ENCODE assay signal across 8 cellular contexts in the genomic region with DNA sequence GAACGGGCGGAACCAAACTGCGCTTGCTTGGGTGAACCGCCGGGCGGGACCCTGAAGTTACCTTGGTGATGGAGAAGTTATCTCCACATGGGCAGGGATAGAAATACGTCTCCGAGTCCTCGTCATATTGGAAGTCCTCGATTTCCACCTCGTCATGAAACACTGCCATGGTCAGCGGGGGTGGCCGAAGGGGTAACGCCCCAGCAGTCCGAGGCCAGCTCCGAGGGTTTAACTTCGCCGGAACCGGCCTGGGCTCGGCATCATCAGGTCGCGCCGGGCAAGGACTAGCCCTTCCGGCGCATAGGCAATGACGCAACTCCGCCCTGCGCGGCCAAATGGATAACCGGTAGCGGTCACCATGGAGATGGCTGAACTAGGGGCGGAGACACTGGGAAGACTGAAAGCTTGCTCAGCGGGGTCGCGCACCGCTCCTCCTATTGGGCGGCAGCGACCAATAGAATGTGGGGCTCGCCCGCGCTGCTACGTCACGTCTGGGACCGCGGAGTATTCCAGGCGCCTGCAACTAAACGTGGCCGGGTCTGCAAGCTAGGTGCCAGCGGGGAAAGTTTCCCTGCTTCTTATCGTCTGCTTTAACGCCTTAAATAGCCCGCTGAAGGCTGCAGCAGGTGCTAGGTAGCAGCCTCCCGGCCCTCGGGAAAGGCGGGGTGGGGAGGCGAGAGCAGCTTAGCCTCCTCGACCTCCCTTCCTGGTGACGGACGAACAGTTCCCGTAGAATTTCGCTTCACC. TPM values are rescaled to one million over a fixed set of nuclear protein-coding genes. Genes with fewer than 3 reads are reported as not detected.
DNase-seq lines count a peak whose midpoint lies in the region; ATAC-seq and TF ChIP-seq lines count a peak whose summit lies in the region.

Gene DPH3 (minus strand): TSS at position 236 of the 747 bp plus-strand sequence. CDS start 67 bp downstream, at position 169.
Gene OXNAD1 (plus strand): TSS at position 505 of the 747 bp plus-strand sequence. CDS start 5,741 bp downstream, outside the sequence.

- peak within 1 kb of the TSS; percentile 97 to 100 (median 99) for H3K4me3 Mint-ChIP-seq in CD4-positive, CD25-positive, alpha-beta regulatory T cell
- peak within 1 kb of the TSS; percentile 93 for H3K4me3 Mint-ChIP-seq in activated CD4-positive, alpha-beta memory T cell treated with anti-CD3 and anti-CD28 coated beads for 36 hours

- H3K4me1 ChIP-seq in CD4-positive, CD25-positive, alpha-beta regulatory T cell (ENCODE audit: control insufficient read depth, insufficient read depth, low read length, poor library complexity, severe bottlenecking): peaks cover 17% of the 10 kb centered on the region
- peaks cover 0 to 43% (median 5%) of the 10 kb centered on the region in 4 donors for H3K4me1 ChIP-seq in right lobe of liver

- no peaks in the 10 kb centered on the region for H3K27me3 ChIP-seq in CD4-positive, CD25-positive, alpha-beta regulatory T cell (ENCODE audit: control insufficient read depth, insufficient read depth, low read length)
- H3K27me3 ChIP-seq in dorsolateral prefrontal cortex: no peaks in the 10 kb centered on the region
- no peaks in the 10 kb centered on the region for H3K27me3 ChIP-seq in right lobe of liver

- CTCF ChIA-PET in activated CD4-positive, alpha-beta memory T cell treated with anti-CD3 and anti-CD28 coated beads for 36 hours (lab: Charles Lee): interaction anchor here (0.6 to 7.3 kb wide), 11 partner anchors 17 to 332 kb away, joined by 3 to 61 read pairs (median 5); no protein-coding TSS in a partner anchor

- TF ChIP-seq CTCF in dorsolateral prefrontal cortex (IDR thresholded peaks at IDR 0.05 in 54 of 56, conservative IDR thresholded peaks at IDR 0.05 in 2 of 56; ENCODE audit: low read depth in 1 of 56, partially characterized antibody in 56 of 56) (peak in 37 of 56 donors; percentile 6 to 65 (median 34)), right lobe of liver (IDR thresholded peaks at IDR 0.05) (peak in 1 of 4 donors; percentile 25)

- H3K27ac ChIP-seq in CD4-positive, CD25-positive, alpha-beta regulatory T cell (ENCODE audit: insufficient read depth, low read length, poor library complexity, severe bottlenecking): peak within 1 kb of the TSS; percentile 94
- peak within 1 kb of the TSS in 58 of 59 donors; percentile 34 to 92 (median 82) for H3K27ac ChIP-seq in dorsolateral prefrontal cortex
- H3K27ac ChIP-seq in right lobe of liver: peak within 1 kb of the TSS; percentile 72 to 96 (median 93)

- H3K36me3 Mint-ChIP-seq in CD4-positive, CD25-positive, alpha-beta regulatory T cell: peaks cover 6% of the 10 kb centered on the region
- H3K36me3 Mint-ChIP-seq in activated CD4-positive, alpha-beta memory T cell treated with anti-CD3 and anti-CD28 coated beads for 36 hours: peaks cover 7% of the 10 kb centered on the region

- H3K4me3 ChIP-seq in CD4-positive, CD25-positive, alpha-beta regulatory T cell (ENCODE audit: low read depth, low read length): peak within 1 kb of the TSS; percentile 96
- H3K4me3 ChIP-seq in dorsolateral prefrontal cortex (peak within 1 kb of the TSS; percentile 65 to 100 (median 89)), right lobe of liver (peak within 1 kb of the TSS; percentile 63 to 91 (median 70))

- ATAC-seq in CD4-positive, CD25-positive, alpha-beta regulatory T cell (ENCODE audit: low read depth in 2 of 2): peak; percentile 95 to 96
- ATAC-seq in GM19438 (IDR thresholded peaks at IDR 0.05; ENCODE audit: low read depth, unreplicated experiment) (peak; percentile 99), HG03575 (IDR thresholded peaks at IDR 0.05; ENCODE audit: extremely low read depth, insufficient number of reproducible peaks, low FRiP score, unreplicated experiment) (peak; percentile 92), right lobe of liver (peak; percentile 95 to 99 (median 98))

- H3K9me3 ChIP-seq in CD4-positive, CD25-positive, alpha-beta regulatory T cell (ENCODE audit: control insufficient read depth in 2 of 2, low read length in 2 of 2): no peaks in the 10 kb centered on the region
- H3K9me3 ChIP-seq in right lobe of liver: no peaks in the 10 kb centered on the region

- peak; percentile 91 for TF ChIP-seq POLR2A in right lobe of liver (IDR thresholded peaks at IDR 0.05)

- peak within 1 kb of the TSS; percentile 98 to 99 (median 99) for H3K27ac Mint-ChIP-seq in CD4-positive, CD25-positive, alpha-beta regulatory T cell
- peak within 1 kb of the TSS; percentile 94 for H3K27ac Mint-ChIP-seq in activated CD4-positive, alpha-beta memory T cell treated with anti-CD3 and anti-CD28 coated beads for 36 hours

- intact Hi-C loops in activated CD4-positive, alpha-beta memory T cell treated with anti-CD3 and anti-CD28 coated beads for 36 hours (cut with micrococcal nuclease): loop anchor here (1.0 to 10.0 kb wide), 7 partner anchors 21 to 664 kb away; partner anchors contain the start of genes BTD, HACL1 and PLCL2
- intact Hi-C loops in dorsolateral prefrontal cortex (cut with DNase I): loop anchor here in 1 of 2 donors (5.0 to 10.0 kb wide), 3 partner anchors 287 to 1060 kb away; partner anchors contain the start of gene CAPN7
- intact Hi-C loops in right lobe of liver (cut with DNase I): no loop called here

- WGBS in right lobe of liver (ENCODE audit: insufficient coverage, low coverage, low lambda C conversion rate, missing lambda C conversion rate): under 1% methylated on average over 30 of the region's 61 CpGs

- DNase-seq in CD4-positive, CD25-positive, alpha-beta regulatory T cell: peak; percentile 99 to 100 (median 99)
- peak; percentile 91 for DNase-seq in NCI-H82 treated with DMSO at 0.1 percent for 48 hours (lab: John Stamatoyannopoulos, UW; ENCODE audit: unreplicated experiment)
- peak; percentile 99 for DNase-seq in activated CD4-positive, alpha-beta memory T cell treated with anti-CD3 and anti-CD28 coated beads for 36 hours
- DNase-seq in dorsolateral prefrontal cortex: peak; percentile 98 to 100 (median 99)
- DNase-seq in right lobe of liver: peak; percentile 100
- DNase-seq in stimulated activated CD4-positive, alpha-beta T cell treated with anti-CD3 and anti-CD28 coated beads, Interleukin-4, amount 100 ng/mL, for 4 hours: peak; percentile 97 to 99

- peaks cover 20 to 47% (median 26%) of the 10 kb centered on the region in 4 donors for H3K4me1 Mint-ChIP-seq in CD4-positive, CD25-positive, alpha-beta regulatory T cell
- H3K4me1 Mint-ChIP-seq in activated CD4-positive, alpha-beta memory T cell treated with anti-CD3 and anti-CD28 coated beads for 36 hours (ENCODE audit: low read depth): peaks cover 36% of the 10 kb centered on the region

- POLR2A ChIA-PET in activated CD4-positive, alpha-beta memory T cell treated with anti-CD3 and anti-CD28 coated beads for 36 hours (lab: Charles Lee): interaction anchor here (0.7 to 3.1 kb wide), 16 partner anchors 14 to 1059 kb away, joined by 3 to 15 read pairs (median 4); partner anchors contain the start of gene CAPN7

- no peaks in the 10 kb centered on the region for H3K9me3 Mint-ChIP-seq in CD4-positive, CD25-positive, alpha-beta regulatory T cell
- H3K9me3 Mint-ChIP-seq in activated CD4-positive, alpha-beta memory T cell treated with anti-CD3 and anti-CD28 coated beads for 36 hours: no peaks in the 10 kb centered on the region

- H3K27me3 Mint-ChIP-seq in CD4-positive, CD25-positive, alpha-beta regulatory T cell: no peaks in the 10 kb centered on the region
- H3K27me3 Mint-ChIP-seq in activated CD4-positive, alpha-beta memory T cell treated with anti-CD3 and anti-CD28 coated beads for 36 hours: no peaks in the 10 kb centered on the region

- peaks cover 12% of the 10 kb centered on the region for H3K36me3 ChIP-seq in CD4-positive, CD25-positive, alpha-beta regulatory T cell (ENCODE audit: control insufficient read depth, insufficient read depth, low read length)
- H3K36me3 ChIP-seq in right lobe of liver: peaks cover 0 to 8% (median 0%) of the 10 kb centered on the region in 4 donors

RNA-seq across cellular contexts. Expression of gene DPH3, which starts in this region (rescaled TPM):
- total RNA-seq in CD4-positive, CD25-positive, alpha-beta regulatory T cell: 20.0 TPM
- polyA plus RNA-seq in CD4-positive, CD25-positive, alpha-beta regulatory T cell: 10 to 100 TPM; 19.6 to 30.0 (median 22.5) TPM
- 10 to 100 TPM; 23.4 TPM for total RNA-seq in activated CD4-positive, alpha-beta memory T cell treated with anti-CD3 and anti-CD28 coated beads for 36 hours
- total RNA-seq in dorsolateral prefrontal cortex: 10 to 100 TPM; 12.7 to 30.0 (median 19.6) TPM
- total RNA-seq in right lobe of liver: 10 to 100 TPM in 5 of 6 experiments, 1 to 10 TPM in 1; 9.7 to 15.0 (median 12.9) TPM

RNA-seq across cellular contexts. Expression of gene OXNAD1, which starts in this region (rescaled TPM):
- total RNA-seq in CD4-positive, CD25-positive, alpha-beta regulatory T cell: 109 TPM
- polyA plus RNA-seq in CD4-positive, CD25-positive, alpha-beta regulatory T cell: 10 to 100 TPM; 31.1 to 67.1 (median 50.4) TPM
- total RNA-seq in activated CD4-positive, alpha-beta memory T cell treated with anti-CD3 and anti-CD28 coated beads for 36 hours: 10 to 100 TPM; 23.5 to 24.0 TPM
- total RNA-seq in dorsolateral prefrontal cortex (10 to 100 TPM; 16.6 to 37.5 (median 26.2) TPM), right lobe of liver (10 to 100 TPM in 5 of 6 experiments, 1 to 10 TPM in 1; 8.1 to 27.2 (median 16.2) TPM)

Comparison
In these comparisons a context has a peak if more than half of its experiments do, and no peak if none do; other contexts are left out.
1. Peak in every context shown above with its lines: DNase-seq, ATAC-seq, H3K4me3 ChIP-seq and H3K27ac ChIP-seq.